Comparison of ENCODE assay signal across 8 cellular contexts in the genomic region with DNA sequence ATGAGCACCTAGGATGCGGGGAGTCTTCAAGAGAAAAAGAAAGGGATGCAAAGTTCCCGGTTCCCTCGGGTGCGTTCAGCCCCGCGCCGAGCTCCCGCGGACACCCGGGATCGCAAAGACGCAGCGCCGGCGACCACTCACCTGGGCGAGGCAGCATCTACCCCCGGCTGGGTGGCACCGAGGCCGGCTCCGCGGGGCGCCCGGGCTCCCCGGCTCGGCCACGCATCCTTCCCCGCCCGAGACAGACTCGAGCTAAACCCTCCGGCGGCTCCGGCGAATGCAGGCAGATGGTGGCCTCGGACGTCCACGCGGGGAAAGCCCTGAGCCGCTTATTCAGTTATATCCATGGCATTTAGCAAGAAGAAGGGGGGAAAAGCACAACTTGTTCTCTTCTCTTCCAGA. TPM values are rescaled to one million over a fixed set of nuclear protein-coding genes. Genes with fewer than 3 reads are reported as not detected.
A peak's percentile ranks its signal among the peaks of the same experiment; 100 is the strongest.
DNase-seq lines count a peak whose midpoint lies in the region; ATAC-seq and TF ChIP-seq lines count a peak whose summit lies in the region.

No MANE protein-coding gene starts in this region.

- TF ChIP-seq POLR2A in lower leg skin (IDR thresholded peaks at IDR 0.05) = no peak

- H3K36me3 ChIP-seq in iPS-18a (ENCODE audit: control insufficient read depth, low read depth, low read length) = no peaks in the 10 kb centered on the region

- H3K9ac ChIP-seq in iPS-18a (ENCODE audit: low read length) = no peak overlapping the region

- H3K4me3 ChIP-seq in iPS-18a (ENCODE audit: low read length) = peak overlapping the region; percentile 73
- H3K4me3 ChIP-seq in lower leg skin (ENCODE audit: low read depth, poor library complexity, severe bottlenecking) = no peak overlapping the region

- intact Hi-C loops in lower leg skin (cut with DNase I; ENCODE audit: low total_unique reads) = loop anchor here (5.0 kb wide), 1 partner anchor 260 kb away; no protein-coding TSS in a partner anchor

- DNase-seq in NCI-H2196 (lab: John Stamatoyannopoulos, UW; ENCODE audit: unreplicated experiment) (peak; percentile 18), NCI-H2196 treated with DMSO at 0.1 percent for 48 hours (lab: John Stamatoyannopoulos, UW; ENCODE audit: unreplicated experiment) (no peak), foreskin melanocyte (no peak), lower leg skin (ENCODE audit: low spot score in 2 of 2) (no peak)
- DNase-seq in activated T-cell treated with anti-CD3 and anti-CD28 coated beads, Interleukin-2, amount 50 U/mL, for 24 hours = peak; percentile 44
- DNase-seq in stimulated activated CD8-positive, alpha-beta memory T cell treated with anti-CD3 and anti-CD28 coated beads, Interleukin-4, amount 100 ng/mL, for 48 hours = peak; percentile 24

- no peaks in the 10 kb centered on the region for H3K9me3 Mint-ChIP-seq in activated T-cell treated with anti-CD3 and anti-CD28 coated beads, Interleukin-2, amount 50 U/mL, for 24 hours

- H3K9me3 ChIP-seq in iPS-18a (ENCODE audit: control insufficient read depth, low read depth, low read length) = no peaks in the 10 kb centered on the region

- H3K4me1 Mint-ChIP-seq in activated T-cell treated with anti-CD3 and anti-CD28 coated beads, Interleukin-2, amount 50 U/mL, for 24 hours (ENCODE audit: low read depth) = peaks cover 24% of the 10 kb centered on the region

- H3K27me3 Mint-ChIP-seq in activated T-cell treated with anti-CD3 and anti-CD28 coated beads, Interleukin-2, amount 50 U/mL, for 24 hours = peaks cover 64% of the 10 kb centered on the region

- no peak overlapping the region for H3K27ac ChIP-seq in iPS-18a (ENCODE audit: low read length)

- peak overlapping the region; percentile 80 for H3K4me3 Mint-ChIP-seq in activated T-cell treated with anti-CD3 and anti-CD28 coated beads, Interleukin-2, amount 50 U/mL, for 24 hours

- 0 to 3% methylated on average over 27 to 38 of the region's 38 CpGs for whole genome bisulfite sequencing in lower leg skin, 2 donors

- H3K36me3 Mint-ChIP-seq in activated T-cell treated with anti-CD3 and anti-CD28 coated beads, Interleukin-2, amount 50 U/mL, for 24 hours (ENCODE audit: low read depth) = no peaks in the 10 kb centered on the region

- H3K27ac Mint-ChIP-seq in activated T-cell treated with anti-CD3 and anti-CD28 coated beads, Interleukin-2, amount 50 U/mL, for 24 hours = no peak overlapping the region

- peaks cover 25% of the 10 kb centered on the region for H3K4me1 ChIP-seq in iPS-18a (ENCODE audit: control insufficient read depth, low read depth, low read length)

- TF ChIP-seq CTCF in lower leg skin (IDR thresholded peaks at IDR 0.05) = no peak

- peaks cover 34% of the 10 kb centered on the region for H3K27me3 ChIP-seq in iPS-18a (ENCODE audit: control insufficient read depth, insufficient read depth, low read length)

- ATAC-seq in HG03196 (IDR thresholded peaks at IDR 0.05; ENCODE audit: unreplicated experiment) = no peak

RNA-seq across cellular contexts. Expression of a gene that starts 0.4 kb away (rescaled TPM):
- under 1 TPM in 1 of 4 donors, not detected in 3; 0.10 TPM for total RNA-seq in lower leg skin

Comparison
In these comparisons a context has a peak if more than half of its experiments do, and no peak if none do; other contexts are left out.
1. DNase-seq: peak in NCI-H2196 (single experiment), activated T-cell treated with anti-CD3 and anti-CD28 coated beads, Interleukin-2, amount 50 U/mL, for 24 hours (single experiment) and stimulated activated CD8-positive, alpha-beta memory T cell treated with anti-CD3 and anti-CD28 coated beads, Interleukin-4, amount 100 ng/mL, for 48 hours (single experiment); none in NCI-H2196 treated with DMSO at 0.1 percent for 48 hours (single experiment), foreskin melanocyte (single experiment) and lower leg skin (0 of 2).